ENCODE assay signal across 20 cellular contexts in genomic region chr18:63454497-63454896, GRCh38. TPM values are rescaled to one million over a fixed set of nuclear protein-coding genes. Genes with fewer than 3 reads are reported as not detected.
DNase-seq lines count a peak whose midpoint lies in the region; ATAC-seq and TF ChIP-seq lines count a peak whose summit lies in the region.
"Had no signal": no experiment of that assay in that cellular context is flagged by ENCODE, and none has a peak within 500 bp of the region (broad histone marks: within the 10 kb centered on the region; RNA-seq: fewer than 3 reads in every experiment).

No MANE protein-coding gene starts in this region.

- no peak overlapping the region for H3K4me3 Mint-ChIP-seq in activated CD8-positive, alpha-beta T cell treated with anti-CD3 and anti-CD28 coated beads for 36 hours
- no peak overlapping the region for H3K4me3 Mint-ChIP-seq in endothelial cell (ENCODE audit: unreplicated experiment)
- H3K4me3 Mint-ChIP-seq in CD8-positive, alpha-beta memory T cell = no peak overlapping the region

- no peaks in the 10 kb centered on the region for H3K9me3 ChIP-seq in GM23248 (ENCODE audit: low read depth)
- no peaks in the 10 kb centered on the region for H3K9me3 ChIP-seq in PC-3 (ENCODE audit: low read length)
- no peaks in the 10 kb centered on the region for H3K9me3 ChIP-seq in esophagus muscularis mucosa
- H3K9me3 ChIP-seq in smooth muscle cell (replicated peaks; ENCODE audit: low read depth) = no peaks in the 10 kb centered on the region
- no peaks in the 10 kb centered on the region for H3K9me3 ChIP-seq in CD8-positive, alpha-beta memory T cell (ENCODE audit: low read length)
- H3K9me3 ChIP-seq: right atrium auricular region, thoracic aorta had no signal

- no peak for TF ChIP-seq EP300 in esophagus muscularis mucosa (IDR thresholded peaks at IDR 0.05)

- TF ChIP-seq CTCF in PC-3 (conservative IDR thresholded peaks at IDR 0.05; ENCODE audit: low read depth, low read length) (no peak), esophagus muscularis mucosa (IDR thresholded peaks at IDR 0.05) (no peak), smooth muscle cell (IDR thresholded peaks at IDR 0.05; ENCODE audit: borderline replicate concordance, insufficient read depth, poor library complexity, severe bottlenecking) (no peak), endothelial cell (IDR thresholded peaks at IDR 0.05; ENCODE audit: unreplicated experiment) (no peak)
- no peak for TF ChIP-seq CTCF in activated CD8-positive, alpha-beta T cell treated with anti-CD3 and anti-CD28 coated beads for 36 hours (IDR thresholded peaks at IDR 0.05)

- no peaks in the 10 kb centered on the region for H3K4me1 Mint-ChIP-seq in activated CD8-positive, alpha-beta T cell treated with anti-CD3 and anti-CD28 coated beads for 36 hours (ENCODE audit: low read depth)
- peaks cover 30% of the 10 kb centered on the region for H3K4me1 Mint-ChIP-seq in endothelial cell (ENCODE audit: unreplicated experiment)
- H3K4me1 Mint-ChIP-seq in CD8-positive, alpha-beta memory T cell = no peaks in the 10 kb centered on the region

- H3K27me3 Mint-ChIP-seq in activated CD8-positive, alpha-beta T cell treated with anti-CD3 and anti-CD28 coated beads for 36 hours = no peaks in the 10 kb centered on the region
- no peaks in the 10 kb centered on the region for H3K27me3 Mint-ChIP-seq in endothelial cell (ENCODE audit: unreplicated experiment)
- H3K27me3 Mint-ChIP-seq in CD8-positive, alpha-beta memory T cell = peaks cover 3 to 12% of the 10 kb centered on the region in 2 donors

- CTCF ChIA-PET in PC-3 (lab: Charles Lee) = no interaction called here
- CTCF ChIA-PET in activated CD8-positive, alpha-beta T cell treated with anti-CD3 and anti-CD28 coated beads for 36 hours (lab: Charles Lee) = interaction anchor here (1.3 kb wide), 1 partner anchor 10 kb away, joined by 3 read pairs; no protein-coding TSS in a partner anchor
- CTCF ChIA-PET in CD8-positive, alpha-beta memory T cell (lab: Charles Lee) = no interaction called here

- no peaks in the 10 kb centered on the region for H3K36me3 Mint-ChIP-seq in activated CD8-positive, alpha-beta T cell treated with anti-CD3 and anti-CD28 coated beads for 36 hours (ENCODE audit: low read depth)
- no peaks in the 10 kb centered on the region for H3K36me3 Mint-ChIP-seq in endothelial cell (ENCODE audit: low read depth, unreplicated experiment)
- H3K36me3 Mint-ChIP-seq in CD8-positive, alpha-beta memory T cell = no peaks in the 10 kb centered on the region

- H3K79me2 ChIP-seq in GM23248 (ENCODE audit: insufficient read depth) = no peaks in the 10 kb centered on the region
- no peaks in the 10 kb centered on the region for H3K79me2 ChIP-seq in PC-3 (ENCODE audit: low read length)
- no peaks in the 10 kb centered on the region for H3K79me2 ChIP-seq in smooth muscle cell (ENCODE audit: low read depth)

- H2AFZ ChIP-seq in GM23248 = peak overlapping the region; percentile 46
- peak overlapping the region; percentile 49 for H2AFZ ChIP-seq in PC-3 (ENCODE audit: low read length)
- H2AFZ ChIP-seq in smooth muscle cell (ENCODE audit: low read depth) = peak overlapping the region; percentile 59

- in situ Hi-C loops in GM23248 (cut with MboI) = no loop called here

- no peak overlapping the region for H3K27ac Mint-ChIP-seq in activated CD8-positive, alpha-beta T cell treated with anti-CD3 and anti-CD28 coated beads for 36 hours
- H3K27ac Mint-ChIP-seq in endothelial cell (ENCODE audit: unreplicated experiment) = no peak overlapping the region
- H3K27ac Mint-ChIP-seq in CD8-positive, alpha-beta memory T cell = no peak overlapping the region

- H3K36me3 ChIP-seq in GM23248 (ENCODE audit: low read depth) = no peaks in the 10 kb centered on the region
- no peaks in the 10 kb centered on the region for H3K36me3 ChIP-seq in PC-3 (ENCODE audit: low read depth, low read length)
- no peaks in the 10 kb centered on the region for H3K36me3 ChIP-seq in esophagus muscularis mucosa
- no peaks in the 10 kb centered on the region for H3K36me3 ChIP-seq in smooth muscle cell (ENCODE audit: low read depth)
- H3K36me3 ChIP-seq in CD8-positive, alpha-beta memory T cell (ENCODE audit: insufficient read depth, low read length) = no peaks in the 10 kb centered on the region
- H3K36me3 ChIP-seq: right atrium auricular region, thoracic aorta had no signal

- H3K4me2 ChIP-seq in GM23248 (ENCODE audit: unreplicated experiment) (peak overlapping the region; percentile 56), PC-3 (ENCODE audit: low read length) (peak overlapping the region; percentile 76), smooth muscle cell (no peak overlapping the region)

- H3K4me1 ChIP-seq in GM23248 (ENCODE audit: insufficient read depth) (peaks cover 30% of the 10 kb centered on the region), PC-3 (ENCODE audit: insufficient read depth, low read length) (peaks cover 51% of the 10 kb centered on the region), esophagus muscularis mucosa (peaks cover 0 to 6% (median 0%) of the 10 kb centered on the region in 4 donors), smooth muscle cell (ENCODE audit: low read depth) (no peaks in the 10 kb centered on the region)
- no peaks in the 10 kb centered on the region for H3K4me1 ChIP-seq in CD8-positive, alpha-beta memory T cell (ENCODE audit: insufficient read depth, low read length)

- POLR2A ChIA-PET in PC-3 (lab: Charles Lee; ENCODE audit: unreplicated experiment) = interaction anchor here (0.9 to 1.4 kb wide), 2 partner anchors 18 to 22 kb away, joined by 4 to 9 read pairs; partner anchors contain the start of gene SERPINB5
- POLR2A ChIA-PET in activated CD8-positive, alpha-beta T cell treated with anti-CD3 and anti-CD28 coated beads for 36 hours (lab: Charles Lee) = interaction anchor here (0.7 kb wide), 1 partner anchor 9 kb away, joined by 3 read pairs; no protein-coding TSS in a partner anchor
- POLR2A ChIA-PET in CD8-positive, alpha-beta memory T cell (lab: Charles Lee) = no interaction called here

- DNase-seq in GM23248 (peak; percentile 88), PC-3 (peak; percentile 96), esophagus muscularis mucosa (ENCODE audit: extremely low spot score) (peak; percentile 55), smooth muscle cell (lab: John Stamatoyannopoulos, UW; ENCODE audit: unreplicated experiment) (no peak), GF-D8 (lab: John Stamatoyannopoulos, UW) (no peak), endothelial cell (ENCODE audit: low spot score) (no peak)
- no peak for DNase-seq in activated CD8-positive, alpha-beta T cell treated with anti-CD3 and anti-CD28 coated beads for 36 hours
- DNase-seq in CD8-positive, alpha-beta memory T cell = no peak
- DNase-seq: activated CD4-positive, alpha-beta T cell treated with anti-CD3 and anti-CD28 coated beads for 48 hours; activated naive CD4-positive, alpha-beta T cell treated with anti-CD3 and anti-CD28 coated beads, Interleukin-2, amount 50 U/mL, for 16 hours; activated T-cell treated with anti-CD3 and anti-CD28 coated beads for 4 hours; C1 segment of cervical spinal cord; DMS79 treated with DMSO at 0.1 percent for 48 hours had no signal

- H3K27me3 ChIP-seq in GM23248 (replicated peaks; ENCODE audit: insufficient read depth) = no peaks in the 10 kb centered on the region
- H3K27me3 ChIP-seq in PC-3 (ENCODE audit: low read length) = no peaks in the 10 kb centered on the region
- no peaks in the 10 kb centered on the region for H3K27me3 ChIP-seq in esophagus muscularis mucosa
- no peaks in the 10 kb centered on the region for H3K27me3 ChIP-seq in smooth muscle cell (ENCODE audit: low read depth)
- H3K27me3 ChIP-seq in CD8-positive, alpha-beta memory T cell (ENCODE audit: insufficient read depth, low read length, poor library complexity, severe bottlenecking) = no peaks in the 10 kb centered on the region
- H3K27me3 ChIP-seq: right atrium auricular region had no signal

- H3K9ac ChIP-seq in GM23248 (peak overlapping the region; percentile 54), PC-3 (ENCODE audit: low read length) (peak overlapping the region; percentile 85), smooth muscle cell (ENCODE audit: low read depth) (peak overlapping the region; percentile 34)

- H3F3A ChIP-seq in GM23248 (ENCODE audit: insufficient read depth) = 0 out of 2 replicates have a peak, but pooled peaks cover 15% of the 10 kb centered on the region
- peaks cover 3% of the 10 kb centered on the region for H3F3A ChIP-seq in PC-3 (ENCODE audit: low read length, unreplicated experiment)
- no peaks in the 10 kb centered on the region for H3F3A ChIP-seq in smooth muscle cell (ENCODE audit: low read depth)

- H4K20me1 ChIP-seq in GM23248 (ENCODE audit: insufficient read depth) = no peaks in the 10 kb centered on the region
- no peaks in the 10 kb centered on the region for H4K20me1 ChIP-seq in PC-3 (ENCODE audit: low read length)
- H4K20me1 ChIP-seq in smooth muscle cell (ENCODE audit: low read depth) = no peaks in the 10 kb centered on the region

- ATAC-seq in PC-3 = peak; percentile 91
- ATAC-seq in activated CD8-positive, alpha-beta T cell treated with anti-CD3 and anti-CD28 coated beads for 36 hours = no peak
- ATAC-seq: Right ventricle myocardium inferior had no signal

- peak overlapping the region; percentile 77 for H3K27ac ChIP-seq in GM23248
- H3K27ac ChIP-seq in PC-3 (ENCODE audit: low read length) = peak overlapping the region; percentile 98
- H3K27ac ChIP-seq in esophagus muscularis mucosa (replicated peaks in 1 of 4) = no peak overlapping the region
- peak overlapping the region; percentile 78 for H3K27ac ChIP-seq in smooth muscle cell (ENCODE audit: low read depth)
- H3K27ac ChIP-seq in CD8-positive, alpha-beta memory T cell (ENCODE audit: low read depth, low read length) = no peak overlapping the region
- H3K27ac ChIP-seq: right atrium auricular region, thoracic aorta had no signal

- H3K9me3 Mint-ChIP-seq in activated CD8-positive, alpha-beta T cell treated with anti-CD3 and anti-CD28 coated beads for 36 hours = no peaks in the 10 kb centered on the region
- no peaks in the 10 kb centered on the region for H3K9me3 Mint-ChIP-seq in endothelial cell (ENCODE audit: unreplicated experiment)
- no peaks in the 10 kb centered on the region for H3K9me3 Mint-ChIP-seq in CD8-positive, alpha-beta memory T cell

- no peak for TF ChIP-seq POLR2A in esophagus muscularis mucosa (IDR thresholded peaks at IDR 0.05; ENCODE audit: low read depth)

- H3K4me3 ChIP-seq in GM23248 (no peak overlapping the region), PC-3 (ENCODE audit: low read length) (peak overlapping the region; percentile 18; the same call in 1 of the 2 replicates), esophagus muscularis mucosa (no peak overlapping the region), smooth muscle cell (no peak overlapping the region)
- H3K4me3 ChIP-seq in CD8-positive, alpha-beta memory T cell (ENCODE audit: low read length) = no peak overlapping the region
- H3K4me3 ChIP-seq: lung, right atrium auricular region, thoracic aorta had no signal

- WGBS in GM23248 (ENCODE audit: low coverage in 1 of 2, low lambda C conversion rate in 2 of 2, missing lambda C conversion rate in 2 of 2), 2 experiments = 51 to 56% methylated on average over 8 of the region's 8 CpGs
- 93% methylated on average over 8 of the region's 8 CpGs for WGBS in esophagus muscularis mucosa
- WGBS in smooth muscle cell (ENCODE audit: low lambda C conversion rate) = 46% methylated on average over 8 of the region's 8 CpGs

- H3K9me2 ChIP-seq in GM23248 (ENCODE audit: insufficient read depth) (no peaks in the 10 kb centered on the region), PC-3 (replicated peaks; ENCODE audit: low read length) (no peaks in the 10 kb centered on the region)

- intact Hi-C loops in PC-3 (cut with micrococcal nuclease) = loop anchor here (1.0 kb wide), 2 partner anchors 18 to 22 kb away; partner anchors contain the start of gene SERPINB5
- intact Hi-C loops in esophagus muscularis mucosa (cut with DNase I) = no loop called here
- intact Hi-C loops in activated CD8-positive, alpha-beta T cell treated with anti-CD3 and anti-CD28 coated beads for 36 hours (cut with micrococcal nuclease) = no loop called here

- BruUV-seq in PC-3 (replicated peaks; lab: Mats Ljungman, UMichigan) = no TSS peak

RNA-seq across cellular contexts. Expression of gene SERPINB5, which starts 22.3 kb away (rescaled TPM):
- total RNA-seq in GM23248 (2014; rRNA removed; shearing (Covaris generic)) = not detected in 2 replicates
- polyA plus RNA-seq in GM23248 (2016; fragmentation: Nextera tagmentation; extraction: Ambion mirVana) (not detected in 2 replicates), smooth muscle cell (7.6 and 18.3 TPM in 2 replicates)
- total RNA-seq in PC-3 (2014; rRNA removed) (96.5 and 104 TPM in 2 replicates), esophagus muscularis mucosa (not detected), smooth muscle cell (26.8 and 32.5 TPM in 2 replicates), endothelial cell (ENCODE audit: unreplicated experiment) (not detected)
- not detected for total RNA-seq in activated CD8-positive, alpha-beta T cell treated with anti-CD3 and anti-CD28 coated beads for 36 hours
- not detected for total RNA-seq in CD8-positive, alpha-beta memory T cell
- not detected for polyA plus RNA-seq in CD8-positive, alpha-beta memory T cell
- total RNA-seq: fibroblast of villous mesenchyme; right atrium auricular region; Right ventricle myocardium inferior; T-helper 2 cell treated with Interferon-gamma antibody and Interleukin-4, amounts not matched to agents 100 ng/mL and 5 ng/mL, for 36 hours had no signal
- polyA plus RNA-seq: neural cell had no signal

RNA-seq across cellular contexts. Expression of gene VPS4B, which starts 32.2 kb away (rescaled TPM):
- 42.4 and 45.5 TPM in 2 replicates for total RNA-seq in GM23248 (2014; rRNA removed; shearing (Covaris generic))
- polyA plus RNA-seq in GM23248 (2016; fragmentation: Nextera tagmentation; extraction: Ambion mirVana) (43.3 and 49.2 TPM in 2 replicates), smooth muscle cell (21.3 and 32.9 TPM in 2 replicates)
- total RNA-seq in PC-3 (2014; rRNA removed) (44.7 and 50.3 TPM in 2 replicates), esophagus muscularis mucosa (10 to 100 TPM; 25.7 to 32.1 (median 29.4) TPM), smooth muscle cell (37.4 and 41.5 TPM in 2 replicates), endothelial cell (ENCODE audit: unreplicated experiment) (43.1 TPM)
- total RNA-seq in activated CD8-positive, alpha-beta T cell treated with anti-CD3 and anti-CD28 coated beads for 36 hours = 10 to 100 TPM; 34.8 to 35.9 TPM
- 10 to 100 TPM; 60.8 to 61.9 TPM for total RNA-seq in CD8-positive, alpha-beta memory T cell
- polyA plus RNA-seq in CD8-positive, alpha-beta memory T cell = 74.5 TPM

Comparison
In these comparisons a context has a peak if more than half of its experiments do, and no peak if none do; other contexts are left out.
1. DNase-seq: peak in GM23248 (single experiment), PC-3 (single experiment) and esophagus muscularis mucosa (single experiment); none in smooth muscle cell (single experiment), GF-D8 (single experiment), activated CD8-positive, alpha-beta T cell treated with anti-CD3 and anti-CD28 coated beads for 36 hours (single experiment), endothelial cell (single experiment) and CD8-positive, alpha-beta memory T cell (0 of 5).
2. H3K27ac ChIP-seq: peak in GM23248 (single experiment), PC-3 (single experiment) and smooth muscle cell (single experiment); none in esophagus muscularis mucosa (0 of 4) and CD8-positive, alpha-beta memory T cell (single experiment).
3. H3K9ac ChIP-seq: peak in every context shown above with its lines; median percentile 85 in PC-3; 54 in GM23248; 34 in smooth muscle cell.
4. RNA of gene SERPINB5, which starts 22.3 kb away (total RNA-seq): 96.5 to 104 TPM in PC-3 and 26.8 to 32.5 TPM in smooth muscle cell; not detected in GM23248, not detected in esophagus muscularis mucosa, not detected in activated CD8-positive, alpha-beta T cell treated with anti-CD3 and anti-CD28 coated beads for 36 hours, not detected in endothelial cell (single experiment) and not detected in CD8-positive, alpha-beta memory T cell; every median in the first group is over 10 times any median in the second.
5. Peak in every context shown above with its lines, with median percentiles within 50 percentile points of each other: H2AFZ ChIP-seq.